In genomic region chr7:115099906-115100305, GRCh38 we compare ENCODE assay signal across 12 cellular contexts.
DNase-seq lines count a peak whose midpoint lies in the region; ATAC-seq and TF ChIP-seq lines count a peak whose summit lies in the region.
"Had no signal": no experiment of that assay in that cellular context is flagged by ENCODE, and none has a peak within 500 bp of the region (broad histone marks: within the 10 kb centered on the region; RNA-seq: fewer than 3 reads in every experiment).

No MANE protein-coding gene starts in this region.

- H3K9me3 Mint-ChIP-seq in activated CD8-positive, alpha-beta T cell treated with anti-CD3 and anti-CD28 coated beads for 36 hours: no peaks in the 10 kb centered on the region

- H3K4me3 ChIP-seq in AG04450 (ENCODE audit: low read depth, low read length): no peak overlapping the region
- no peak overlapping the region for H3K4me3 ChIP-seq in HCT116 (replicated peaks in 1 of 2; ENCODE audit: low read depth in 1 of 2, low read length in 2 of 2)
- no peak overlapping the region for H3K4me3 ChIP-seq in hepatocyte
- H3K4me3 ChIP-seq in lower leg skin (ENCODE audit: low read depth, poor library complexity, severe bottlenecking): no peak overlapping the region
- H3K4me3 ChIP-seq: psoas muscle had no signal

- no peak overlapping the region for H3K9ac ChIP-seq in HCT116 (ENCODE audit: low read length)

- CTCF ChIA-PET in AG04450 (lab: Charles Lee): interaction anchor here (0.6 to 1.3 kb wide), 3 partner anchors 62 to 609 kb away, joined by 3 to 4 read pairs (median 3); no protein-coding TSS in a partner anchor
- CTCF ChIA-PET in HCT116 (lab: Charles Lee): interaction anchor here (1.4 kb wide), 1 partner anchor 13 kb away, joined by 3 read pairs; no protein-coding TSS in a partner anchor
- CTCF ChIA-PET in activated CD8-positive, alpha-beta T cell treated with anti-CD3 and anti-CD28 coated beads for 36 hours (lab: Charles Lee): no interaction called here

- peak; percentile 57 for ATAC-seq in HCT116
- no peak for ATAC-seq in activated CD8-positive, alpha-beta T cell treated with anti-CD3 and anti-CD28 coated beads for 36 hours
- ATAC-seq in HG02885 (IDR thresholded peaks at IDR 0.05; ENCODE audit: poor library complexity, unreplicated experiment): no peak
- ATAC-seq: activated CD8-positive, alpha-beta T cell treated with anti-CD3 and anti-CD28 coated beads, Interleukin-2, amount 10 ng/mL, durations not matched to agents 7 days and 5 days; psoas muscle had no signal

- RAD21 ChIA-PET in HCT116 (lab: Charles Lee; ENCODE audit: low non-redundant PET in 1 of 2, low total read pairs in 2 of 2, uncharacterized antibody in 2 of 2, unreplicated experiment in 2 of 2): no interaction called here

- no peaks in the 10 kb centered on the region for H3K9me2 ChIP-seq in HCT116 (ENCODE audit: insufficient read depth)
- no peaks in the 10 kb centered on the region for H3K9me2 ChIP-seq in hepatocyte (replicated peaks; ENCODE audit: insufficient read depth)

- POLR2A ChIA-PET in AG04450 (lab: Yijun Ruan, JAX) (no interaction called here), HCT116 (lab: Charles Lee) (interaction anchor here (1.1 kb wide), 1 partner anchor 53 kb away, joined by 3 read pairs; no protein-coding TSS in a partner anchor)
- POLR2A ChIA-PET in activated CD8-positive, alpha-beta T cell treated with anti-CD3 and anti-CD28 coated beads for 36 hours (lab: Charles Lee): no interaction called here

- H3K9me3 ChIP-seq in AG04450 (ENCODE audit: control insufficient read depth, insufficient read depth, low read length) (no peaks in the 10 kb centered on the region), HCT116 (ENCODE audit: control insufficient read depth in 1 of 2, insufficient read depth in 1 of 2, low read depth in 1 of 2, low read length in 2 of 2) (no peaks in the 10 kb centered on the region), hepatocyte (ENCODE audit: low read depth) (no peaks in the 10 kb centered on the region)
- H3K9me3 ChIP-seq: psoas muscle had no signal

- H2AFZ ChIP-seq in HCT116 (ENCODE audit: low read depth, low read length, poor library complexity, severe bottlenecking): peak overlapping the region; percentile 52
- H2AFZ ChIP-seq in hepatocyte: no peak overlapping the region

- H3K36me3 ChIP-seq in HCT116 (ENCODE audit: control insufficient read depth in 1 of 2, insufficient read depth in 2 of 2, low read length in 2 of 2): no peaks in the 10 kb centered on the region
- no peaks in the 10 kb centered on the region for H3K36me3 ChIP-seq in hepatocyte (replicated peaks; ENCODE audit: insufficient read depth, low read depth)

- H3K4me2 ChIP-seq in HCT116 (ENCODE audit: low read length) (no peak overlapping the region), hepatocyte (no peak overlapping the region)

- DNase-seq in AG04450 (ENCODE audit: low read depth, low spot score) (peak; percentile 26), HCT116 (ENCODE audit: low read depth, low spot score) (no peak), amniotic stem cell (lab: John Stamatoyannopoulos, UW) (peak; percentile 38), hepatocyte (ENCODE audit: low spot score) (peak; percentile 56), lower leg skin (ENCODE audit: low spot score in 2 of 2) (no peak), Kasumi-1 (lab: John Stamatoyannopoulos, UW) (no peak)
- DNase-seq in activated CD8-positive, alpha-beta T cell treated with anti-CD3 and anti-CD28 coated beads for 36 hours: no peak
- DNase-seq: activated CD8-positive, alpha-beta T cell treated with anti-CD3 and anti-CD28 coated beads, Interleukin-2, amount 10 ng/mL, durations not matched to agents 7 days and 5 days; NCI-H510A; psoas muscle had no signal

- WGBS in hepatocyte (ENCODE audit: low lambda C conversion rate, missing lambda C conversion rate): 15% methylated on average over 1 of the region's 1 CpG
- 47 to 52% methylated on average over 1 of the region's 1 CpG for WGBS in lower leg skin, 2 donors

- peaks cover 13 to 18% of the 10 kb centered on the region in 2 experiments; a peak in 3 of 4 replicates for H3K4me1 ChIP-seq in HCT116 (ENCODE audit: control insufficient read depth in 1 of 2, insufficient read depth in 2 of 2, low read length in 2 of 2)
- H3K4me1 ChIP-seq in hepatocyte (ENCODE audit: insufficient read depth): no peaks in the 10 kb centered on the region
- H3K4me1 ChIP-seq: psoas muscle had no signal

- no peaks in the 10 kb centered on the region for H3K36me3 Mint-ChIP-seq in activated CD8-positive, alpha-beta T cell treated with anti-CD3 and anti-CD28 coated beads for 36 hours (ENCODE audit: low read depth)

- H3K4me3 Mint-ChIP-seq in activated CD8-positive, alpha-beta T cell treated with anti-CD3 and anti-CD28 coated beads for 36 hours: no peak overlapping the region
- H3K4me3 Mint-ChIP-seq: activated CD8-positive, alpha-beta T cell treated with anti-CD3 and anti-CD28 coated beads, Interleukin-2, amount 10 ng/mL, durations not matched to agents 7 days and 5 days had no signal

- H3K4me1 Mint-ChIP-seq in activated CD8-positive, alpha-beta T cell treated with anti-CD3 and anti-CD28 coated beads for 36 hours (ENCODE audit: low read depth): no peaks in the 10 kb centered on the region

- TF ChIP-seq RAD21 in HCT116 (IDR thresholded peaks at IDR 0.05; ENCODE audit: low read depth): no peak

- H3K27me3 ChIP-seq in AG04450 (ENCODE audit: control insufficient read depth, insufficient read depth, low read length): no peaks in the 10 kb centered on the region
- H3K27me3 ChIP-seq in HCT116 (ENCODE audit: insufficient read depth, low read length): no peaks in the 10 kb centered on the region
- no peaks in the 10 kb centered on the region for H3K27me3 ChIP-seq in hepatocyte

- H3K27ac ChIP-seq in AG04450 (ENCODE audit: low read depth, low read length): no peak overlapping the region
- H3K27ac ChIP-seq in HCT116 (ENCODE audit: low read depth, low read length): no peak overlapping the region
- no peak overlapping the region for H3K27ac ChIP-seq in hepatocyte
- H3K27ac ChIP-seq: C4-2B, psoas muscle had no signal

- intact Hi-C loops in HCT116 (cut with micrococcal nuclease): loop anchor here (10.0 kb wide), 1 partner anchor 255 kb away; no protein-coding TSS in a partner anchor
- intact Hi-C loops in lower leg skin (cut with DNase I; ENCODE audit: low total_unique reads): no loop called here
- intact Hi-C loops in activated CD8-positive, alpha-beta T cell treated with anti-CD3 and anti-CD28 coated beads for 36 hours (cut with micrococcal nuclease): no loop called here

- TF ChIP-seq POLR2A in HCT116 (IDR thresholded peaks at IDR 0.05; ENCODE audit: borderline replicate concordance, extremely low read depth, insufficient read depth, insufficient read length) (no peak), lower leg skin (IDR thresholded peaks at IDR 0.05) (no peak)

- H3K27ac Mint-ChIP-seq in activated CD8-positive, alpha-beta T cell treated with anti-CD3 and anti-CD28 coated beads for 36 hours: no peak overlapping the region
- H3K27ac Mint-ChIP-seq: activated CD8-positive, alpha-beta T cell treated with anti-CD3 and anti-CD28 coated beads, Interleukin-2, amount 10 ng/mL, durations not matched to agents 7 days and 5 days had no signal

- no peaks in the 10 kb centered on the region for H3K27me3 Mint-ChIP-seq in activated CD8-positive, alpha-beta T cell treated with anti-CD3 and anti-CD28 coated beads for 36 hours

- H3K79me2 ChIP-seq in HCT116 (ENCODE audit: insufficient read depth, low read length): no peaks in the 10 kb centered on the region
- no peaks in the 10 kb centered on the region for H3K79me2 ChIP-seq in hepatocyte

- H4K20me1 ChIP-seq in HCT116 (ENCODE audit: insufficient read depth) (no peaks in the 10 kb centered on the region), hepatocyte (ENCODE audit: insufficient read depth, poor library complexity, severe bottlenecking) (no peaks in the 10 kb centered on the region)

- no peak for TF ChIP-seq CTCF in AG04450 (IDR thresholded peaks at IDR 0.05; ENCODE audit: low read depth, low read length)
- no peak for TF ChIP-seq CTCF in HCT116 (IDR thresholded peaks at IDR 0.05 in 2 of 3, conservative IDR thresholded peaks at IDR 0.05 in 1 of 3; ENCODE audit: borderline replicate concordance in 1 of 3, insufficient read depth in 1 of 3, low read depth in 2 of 3, low read length in 2 of 3)
- TF ChIP-seq CTCF in hepatocyte (IDR thresholded peaks at IDR 0.05; ENCODE audit: poor library complexity): no peak
- TF ChIP-seq CTCF in lower leg skin (IDR thresholded peaks at IDR 0.05): no peak
- no peak for TF ChIP-seq CTCF in activated CD8-positive, alpha-beta T cell treated with anti-CD3 and anti-CD28 coated beads for 36 hours (IDR thresholded peaks at IDR 0.05)

- no TSS peak for BruUV-seq in HCT116 (replicated peaks; lab: Mats Ljungman, UMichigan)

TF ChIP-seq in HCT116, 20 proteins besides CTCF, POLR2A, EP300 and RAD21 (continues in another document):
- TF ChIP-seq POLR2AphosphoS5 (IDR thresholded peaks at IDR 0.05; ENCODE audit: low read depth, low read length): no peak
- no peak for TF ChIP-seq SRF (IDR thresholded peaks at IDR 0.05; ENCODE audit: low read depth)
- TF ChIP-seq CBX3 (IDR thresholded peaks at IDR 0.05; ENCODE audit: low read depth): no peak
- TF ChIP-seq CEBPB (IDR thresholded peaks at IDR 0.05; ENCODE audit: low read depth): no peak
- no peak for TF ChIP-seq EZH2phosphoT487 (IDR thresholded peaks at IDR 0.05; ENCODE audit: borderline replicate concordance)
- TF ChIP-seq, protein P1, sequence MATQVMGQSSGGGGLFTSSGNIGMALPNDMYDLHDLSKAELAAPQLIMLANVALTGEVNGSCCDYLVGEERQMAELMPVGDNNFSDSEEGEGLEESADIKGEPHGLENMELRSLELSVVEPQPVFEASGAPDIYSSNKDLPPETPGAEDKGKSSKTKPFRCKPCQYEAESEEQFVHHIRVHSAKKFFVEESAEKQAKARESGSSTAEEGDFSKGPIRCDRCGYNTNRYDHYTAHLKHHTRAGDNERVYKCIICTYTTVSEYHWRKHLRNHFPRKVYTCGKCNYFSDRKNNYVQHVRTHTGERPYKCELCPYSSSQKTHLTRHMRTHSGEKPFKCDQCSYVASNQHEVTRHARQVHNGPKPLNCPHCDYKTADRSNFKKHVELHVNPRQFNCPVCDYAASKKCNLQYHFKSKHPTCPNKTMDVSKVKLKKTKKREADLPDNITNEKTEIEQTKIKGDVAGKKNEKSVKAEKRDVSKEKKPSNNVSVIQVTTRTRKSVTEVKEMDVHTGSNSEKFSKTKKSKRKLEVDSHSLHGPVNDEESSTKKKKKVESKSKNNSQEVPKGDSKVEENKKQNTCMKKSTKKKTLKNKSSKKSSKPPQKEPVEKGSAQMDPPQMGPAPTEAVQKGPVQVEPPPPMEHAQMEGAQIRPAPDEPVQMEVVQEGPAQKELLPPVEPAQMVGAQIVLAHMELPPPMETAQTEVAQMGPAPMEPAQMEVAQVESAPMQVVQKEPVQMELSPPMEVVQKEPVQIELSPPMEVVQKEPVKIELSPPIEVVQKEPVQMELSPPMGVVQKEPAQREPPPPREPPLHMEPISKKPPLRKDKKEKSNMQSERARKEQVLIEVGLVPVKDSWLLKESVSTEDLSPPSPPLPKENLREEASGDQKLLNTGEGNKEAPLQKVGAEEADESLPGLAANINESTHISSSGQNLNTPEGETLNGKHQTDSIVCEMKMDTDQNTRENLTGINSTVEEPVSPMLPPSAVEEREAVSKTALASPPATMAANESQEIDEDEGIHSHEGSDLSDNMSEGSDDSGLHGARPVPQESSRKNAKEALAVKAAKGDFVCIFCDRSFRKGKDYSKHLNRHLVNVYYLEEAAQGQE (IDR thresholded peaks at IDR 0.05; ENCODE audit: low read depth): no peak

Comparison
In these comparisons a context has a peak if more than half of its experiments do, and no peak if none do; other contexts are left out.
1. DNase-seq: peak in AG04450 (single experiment), amniotic stem cell (single experiment) and hepatocyte (single experiment); none in HCT116 (single experiment), lower leg skin (0 of 2), activated CD8-positive, alpha-beta T cell treated with anti-CD3 and anti-CD28 coated beads for 36 hours (single experiment) and Kasumi-1 (0 of 2).